ENCODE assay signal across 16 cellular contexts in genomic region chr5:83554133-83554532, GRCh38.
DNase-seq lines count a peak whose midpoint lies in the region; ATAC-seq and TF ChIP-seq lines count a peak whose summit lies in the region.
"Had no signal": no experiment of that assay in that cellular context is flagged by ENCODE, and none has a peak within 500 bp of the region (broad histone marks: within the 10 kb centered on the region; RNA-seq: fewer than 3 reads in every experiment).

No MANE protein-coding gene starts in this region.

- no peak overlapping the region for H3K4me2 ChIP-seq in osteoblast (ENCODE audit: insufficient read depth, low read length)
- H3K4me2 ChIP-seq: BLaER1 treated with 17β-estradiol and CSF1 and Interleukin-3, amounts not matched to agents 10 nM and 100 nM had no signal

- peaks cover 20% of the 10 kb centered on the region for H3K4me1 ChIP-seq in RWPE2 (ENCODE audit: insufficient read depth, poor library complexity, severe bottlenecking)
- peaks cover 24% of the 10 kb centered on the region for H3K4me1 ChIP-seq in osteoblast (ENCODE audit: insufficient read depth, low read length)
- peaks cover 8% of the 10 kb centered on the region; the same call in 1 of the 2 replicates for H3K4me1 ChIP-seq in BE2C
- H3K4me1 ChIP-seq: BLaER1 treated with 17β-estradiol and CSF1 and Interleukin-3, amounts not matched to agents 10 nM and 100 nM had no signal

- no peaks in the 10 kb centered on the region; the same call in 1 of the 2 replicates for H3K36me3 Mint-ChIP-seq in HFFc6 (ENCODE audit: low read depth)

- no peaks in the 10 kb centered on the region for H3K9me3 Mint-ChIP-seq in HFFc6
- H3K9me3 Mint-ChIP-seq: H9 had no signal

- H3K36me3 ChIP-seq in RWPE2 (ENCODE audit: low read depth): no peaks in the 10 kb centered on the region
- peaks cover 56% of the 10 kb centered on the region for H3K36me3 ChIP-seq in osteoblast (ENCODE audit: insufficient read depth, low read length)
- no peaks in the 10 kb centered on the region for H3K36me3 ChIP-seq in BE2C
- H3K36me3 ChIP-seq: BLaER1 treated with 17β-estradiol and CSF1 and Interleukin-3, amounts not matched to agents 10 nM and 100 nM had no signal

- H3K27ac Mint-ChIP-seq in HFFc6: no peak overlapping the region

- H3K27me3 ChIP-seq in RWPE2 (ENCODE audit: insufficient read depth, poor library complexity, severe bottlenecking) (no peaks in the 10 kb centered on the region), osteoblast (ENCODE audit: insufficient read depth, low read length) (no peaks in the 10 kb centered on the region), BE2C (no peaks in the 10 kb centered on the region)
- H3K27me3 ChIP-seq: BLaER1 treated with 17β-estradiol and CSF1 and Interleukin-3, amounts not matched to agents 10 nM and 100 nM had no signal

- no peak for TF ChIP-seq CTCF in RWPE2 (IDR thresholded peaks at IDR 0.05; ENCODE audit: poor library complexity, severe bottlenecking)
- TF ChIP-seq CTCF in osteoblast (IDR thresholded peaks at IDR 0.05; ENCODE audit: extremely low read depth, low read depth, low read length): no peak
- no peak for TF ChIP-seq CTCF in HFFc6 (IDR thresholded peaks at IDR 0.05)
- no peak for TF ChIP-seq CTCF in BE2C (IDR thresholded peaks at IDR 0.05; ENCODE audit: low read depth, low read length)

- H3K9me3 ChIP-seq in RWPE2 (ENCODE audit: severe bottlenecking) (no peaks in the 10 kb centered on the region), osteoblast (ENCODE audit: low read depth, low read length) (no peaks in the 10 kb centered on the region), BE2C (no peaks in the 10 kb centered on the region)
- H3K9me3 ChIP-seq: BLaER1 treated with 17β-estradiol and CSF1 and Interleukin-3, amounts not matched to agents 10 nM and 100 nM had no signal

- H3K4me1 Mint-ChIP-seq in HFFc6 (ENCODE audit: low read depth): peaks cover 33% of the 10 kb centered on the region
- H3K4me1 Mint-ChIP-seq: H9 had no signal

- no peak overlapping the region for H2AFZ ChIP-seq in osteoblast (ENCODE audit: low read length)

- ATAC-seq in RWPE2 (ENCODE audit: low read depth): no peak
- ATAC-seq in GM21576 (IDR thresholded peaks at IDR 0.05; ENCODE audit: unreplicated experiment): no peak
- ATAC-seq: Panc1 had no signal

- H3K27me3 Mint-ChIP-seq in HFFc6 (ENCODE audit: insufficient read depth): no peaks in the 10 kb centered on the region; the same call in 1 of the 2 replicates

- DNase-seq in Caki2 (ENCODE audit: low read depth): peak; percentile 90
- DNase-seq in RWPE2 (ENCODE audit: low spot score): no peak
- DNase-seq in glomerular visceral epithelial cell (ENCODE audit: extremely low spot score): peak; percentile 52
- DNase-seq in osteoblast (ENCODE audit: insufficient read length, low spot score, missing footprints): no peak
- DNase-seq in HFFc6: no peak
- no peak for DNase-seq in BE2C
- DNase-seq: DMS153, H9, NCI-H1417, NCI-H2029, NCI-H2171 treated with DMSO at 0.1 percent for 48 hours, NCI-H82, SHP77 had no signal

- H3K4me3 ChIP-seq in RWPE2 (ENCODE audit: severe bottlenecking) (no peak overlapping the region), osteoblast (ENCODE audit: insufficient read depth, low read length) (no peak overlapping the region), BE2C (ENCODE audit: low read depth, low read length) (no peak overlapping the region)
- H3K4me3 ChIP-seq: BLaER1 treated with 17β-estradiol and CSF1 and Interleukin-3, amounts not matched to agents 10 nM and 100 nM had no signal

- H3K79me2 ChIP-seq in osteoblast (ENCODE audit: insufficient read depth, low read length): no peaks in the 10 kb centered on the region

- in situ Hi-C loops in Caki2 (cut with HindIII; ENCODE audit: low pct_unique_long_range_greater_than_20kb, low sequenced_read_pairs): no loop called here

- H3K27ac ChIP-seq in RWPE2 (ENCODE audit: poor library complexity, severe bottlenecking): peak overlapping the region; percentile 40
- peak overlapping the region; percentile 48 for H3K27ac ChIP-seq in osteoblast (ENCODE audit: low read depth, low read length)
- H3K27ac ChIP-seq: BLaER1 treated with 17β-estradiol and CSF1 and Interleukin-3, amounts not matched to agents 10 nM and 100 nM had no signal

- no peak overlapping the region for H3K4me3 Mint-ChIP-seq in HFFc6
- H3K4me3 Mint-ChIP-seq: H9 had no signal

- H4K20me1 ChIP-seq in osteoblast (ENCODE audit: insufficient read depth, low read length): no peaks in the 10 kb centered on the region
- H4K20me1 ChIP-seq: BLaER1 treated with 17β-estradiol and CSF1 and Interleukin-3, amounts not matched to agents 10 nM and 100 nM had no signal

Comparison
In these comparisons a context has a peak if more than half of its experiments do, and no peak if none do; other contexts are left out.
1. DNase-seq: peak in Caki2 (single experiment) and glomerular visceral epithelial cell (single experiment); none in RWPE2 (single experiment), osteoblast (single experiment), HFFc6 (single experiment) and BE2C (single experiment).